In the genomic region with DNA sequence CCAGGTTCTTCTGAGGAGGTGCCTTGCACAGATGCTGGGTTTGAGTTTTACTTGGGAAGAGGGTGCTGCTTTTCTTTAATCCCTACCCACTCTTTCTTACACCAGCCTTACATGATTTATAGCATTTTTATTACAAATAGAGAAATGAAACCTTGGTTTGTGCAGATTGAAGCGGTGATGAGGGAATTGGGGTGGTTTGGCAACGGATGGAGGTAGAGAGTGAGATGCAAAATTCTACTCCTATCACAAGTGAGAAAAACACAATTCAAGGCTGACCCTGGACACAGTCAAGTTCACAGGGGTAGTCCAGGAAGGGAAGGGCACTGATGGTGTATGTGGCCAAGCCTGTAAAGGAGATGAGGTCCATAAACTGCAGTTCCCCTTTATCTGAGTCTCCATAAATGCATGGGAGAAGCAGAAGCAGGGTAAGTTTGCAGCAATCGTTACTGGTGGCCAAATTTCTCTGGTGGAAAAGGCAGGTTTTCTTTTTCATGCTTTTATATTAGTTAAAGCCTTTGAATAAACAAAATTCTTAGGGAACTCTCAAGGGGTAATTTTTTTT, we compare ENCODE assay signal across 17 cellular contexts.
"Had no signal": no experiment of that assay in that cellular context is flagged by ENCODE, and none has a peak within 500 bp of the region (broad histone marks: within the 10 kb centered on the region; RNA-seq: fewer than 3 reads in every experiment).

No MANE protein-coding gene starts in this region.

- H3K36me3 Mint-ChIP-seq: activated CD4-positive, alpha-beta memory T cell treated with anti-CD3 and anti-CD28 coated beads for 36 hours; mesothelial cell of epicardium had no signal

- H3K36me3 ChIP-seq: cardiac muscle cell, lower lobe of right lung, tibial artery, uterus had no signal

- H3K27me3 ChIP-seq: tibial artery, uterus had no signal

- H3K9me3 Mint-ChIP-seq: activated CD4-positive, alpha-beta memory T cell treated with anti-CD3 and anti-CD28 coated beads for 36 hours; mesothelial cell of epicardium had no signal

- H3K4me1 ChIP-seq: lower lobe of right lung, uterus had no signal

- H3K27me3 Mint-ChIP-seq: activated CD4-positive, alpha-beta memory T cell treated with anti-CD3 and anti-CD28 coated beads for 36 hours had no signal

- ATAC-seq: activated CD8-positive, alpha-beta memory T cell treated with anti-CD3 and anti-CD28 coated beads, Interleukin-2, amount 10 ng/mL, durations not matched to agents 7 days and 5 days; esophagus mucosa; left colon had no signal

- H3K27ac ChIP-seq: cardiac muscle cell, lower lobe of right lung, tibial artery, uterus, VCaP had no signal

- DNase-seq: activated CD4-positive, alpha-beta memory T cell treated with anti-CD3 and anti-CD28 coated beads for 36 hours; activated CD8-positive, alpha-beta memory T cell treated with anti-CD3 and anti-CD28 coated beads, Interleukin-2, amount 10 ng/mL, durations not matched to agents 7 days and 5 days; activated naive CD4-positive, alpha-beta T cell treated with anti-CD3 and anti-CD28 coated beads, Interleukin-2, amount 50 U/mL, for 16 hours; activated T-cell treated with anti-CD3 and anti-CD28 coated beads, Interleukin-2, amount 50 U/mL, for 1 hour; left colon; lower lobe of right lung; posterior cingulate gyrus; retina; stimulated activated CD4-positive, alpha-beta T cell treated with anti-CD3 and anti-CD28 coated beads, Interleukin-2, amount 100 ng/mL, for 48 hours; stimulated activated naive CD4-positive, alpha-beta T cell; T1000; tibial artery; uterus had no signal

- H3K4me3 ChIP-seq: cardiac muscle cell, lower lobe of right lung, tibial artery, uterus had no signal

- H3K9me3 ChIP-seq: lower lobe of right lung, tibial artery, uterus had no signal

- H3K27ac Mint-ChIP-seq: activated CD4-positive, alpha-beta memory T cell treated with anti-CD3 and anti-CD28 coated beads for 36 hours; activated CD8-positive, alpha-beta memory T cell treated with anti-CD3 and anti-CD28 coated beads, Interleukin-2, amount 10 ng/mL, durations not matched to agents 7 days and 5 days; mesothelial cell of epicardium had no signal

- H3K4me3 Mint-ChIP-seq: activated CD4-positive, alpha-beta memory T cell treated with anti-CD3 and anti-CD28 coated beads for 36 hours; activated CD8-positive, alpha-beta memory T cell treated with anti-CD3 and anti-CD28 coated beads, Interleukin-2, amount 10 ng/mL, durations not matched to agents 7 days and 5 days; mesothelial cell of epicardium had no signal
